ENCODE assay signal across 8 cellular contexts in genomic region chr4:93828332-93828829, GRCh38. TPM values are rescaled to one million over a fixed set of nuclear protein-coding genes. Genes with fewer than 3 reads are reported as not detected.
DNase-seq lines count a peak whose midpoint lies in the region; ATAC-seq and TF ChIP-seq lines count a peak whose summit lies in the region.

Gene ATOH1 (plus strand): TSS chr4:93828753. CDS start chr4:93828927, 174 bp downstream.

- TF ChIP-seq CTCF in WERI-Rb-1 (IDR thresholded peaks at IDR 0.05; ENCODE audit: low read depth, low read length) (no peak), smooth muscle cell (IDR thresholded peaks at IDR 0.05; ENCODE audit: borderline replicate concordance, insufficient read depth, poor library complexity, severe bottlenecking) (no peak)

- H3K27me3 ChIP-seq in WERI-Rb-1 (ENCODE audit: insufficient read depth, low read depth, severe bottlenecking), result peaks cover 73% of the 10 kb centered on the region
- no peaks in the 10 kb centered on the region for H3K27me3 ChIP-seq in right cardiac atrium (ENCODE audit: control insufficient read depth, insufficient read depth)
- H3K27me3 ChIP-seq in smooth muscle cell (ENCODE audit: low read depth), result peaks cover 100% of the 10 kb centered on the region

- H3K36me3 ChIP-seq in WERI-Rb-1 (no peaks in the 10 kb centered on the region), smooth muscle cell (ENCODE audit: low read depth) (no peaks in the 10 kb centered on the region)

- no peaks in the 10 kb centered on the region for H3K79me2 ChIP-seq in smooth muscle cell (ENCODE audit: low read depth)

- H3K4me2 ChIP-seq in smooth muscle cell, result peak within 1 kb of the TSS; percentile 76

- no peak within 1 kb of the TSS for H3K9ac ChIP-seq in smooth muscle cell (ENCODE audit: low read depth)

- H3F3A ChIP-seq in smooth muscle cell (ENCODE audit: low read depth), result no peaks in the 10 kb centered on the region

- peak; percentile 33 for ATAC-seq in HG02798 (IDR thresholded peaks at IDR 0.05; ENCODE audit: poor library complexity, unreplicated experiment)
- ATAC-seq in right cardiac atrium, result peak; percentile 50 to 69
- no peak for ATAC-seq in GM21723 (IDR thresholded peaks at IDR 0.05; ENCODE audit: unreplicated experiment)
- no peak for ATAC-seq in left lobe of liver

- H3K4me3 ChIP-seq in WERI-Rb-1 (ENCODE audit: low read depth, low read length), result peak within 1 kb of the TSS; percentile 66
- peak within 1 kb of the TSS; percentile 58 for H3K4me3 ChIP-seq in right cardiac atrium (ENCODE audit: low read length)
- peak within 1 kb of the TSS; percentile 52 for H3K4me3 ChIP-seq in smooth muscle cell

- intact Hi-C loops in right cardiac atrium (cut with DNase I), result no loop called here

- under 1% methylated on average over 40 of the region's 40 CpGs for WGBS in right cardiac atrium
- under 1% methylated on average over 40 of the region's 40 CpGs for WGBS in smooth muscle cell (ENCODE audit: low lambda C conversion rate)

- in situ Hi-C loops in ACHN (cut with HindIII; ENCODE audit: low pct_ligation_motif_present, low pct_unique_long_range_greater_than_20kb, low sequenced_read_pairs), result no loop called here

- H3K4me1 ChIP-seq in right cardiac atrium (ENCODE audit: control insufficient read depth, insufficient read depth, low read length) (peaks cover 4% of the 10 kb centered on the region), smooth muscle cell (ENCODE audit: low read depth) (peaks cover 18% of the 10 kb centered on the region)

- DNase-seq in ACHN, result peak; percentile 15
- DNase-seq in WERI-Rb-1, result peak; percentile 52
- peak; percentile 16 to 68 (median 61) for DNase-seq in right cardiac atrium
- DNase-seq in smooth muscle cell (lab: John Stamatoyannopoulos, UW; ENCODE audit: unreplicated experiment), result no peak
- DNase-seq in AML-193 (lab: John Stamatoyannopoulos, UW), result no peak
- DNase-seq in left lobe of liver (ENCODE audit: low spot score), result no peak

- H2AFZ ChIP-seq in smooth muscle cell (ENCODE audit: low read depth), result no peak within 1 kb of the TSS

- H3K9me3 ChIP-seq in WERI-Rb-1 (ENCODE audit: severe bottlenecking) (no peaks in the 10 kb centered on the region), right cardiac atrium (ENCODE audit: control insufficient read depth, low read length) (no peaks in the 10 kb centered on the region), smooth muscle cell (replicated peaks; ENCODE audit: low read depth) (no peaks in the 10 kb centered on the region)

- no peaks in the 10 kb centered on the region for H4K20me1 ChIP-seq in smooth muscle cell (ENCODE audit: low read depth)

- H3K27ac ChIP-seq in WERI-Rb-1 (no peak within 1 kb of the TSS), right cardiac atrium (ENCODE audit: low read length) (no peak within 1 kb of the TSS), smooth muscle cell (ENCODE audit: low read depth) (no peak within 1 kb of the TSS)

RNA-seq across cellular contexts. Expression of gene ATOH1, which starts in this region (rescaled TPM):
- total RNA-seq in right cardiac atrium (under 1 TPM in 1 of 4 donors, not detected in 3; 0.09 TPM), smooth muscle cell (not detected in 2 replicates), left lobe of liver (not detected)
- polyA plus RNA-seq in right cardiac atrium (0.14 TPM), smooth muscle cell (not detected in 2 replicates)

Comparison
In these comparisons a context has a peak if more than half of its experiments do, and no peak if none do; other contexts are left out.
1. Peak in DNase-seq, ATAC-seq and H3K4me3 ChIP-seq in right cardiac atrium; RNA of the gene not detected or under 1 TPM.
2. DNase-seq: peak in ACHN (single experiment) and WERI-Rb-1 (single experiment); none in smooth muscle cell (single experiment), AML-193 (0 of 2) and left lobe of liver (single experiment).
3. Peak in every context shown above with its lines, with median percentiles within 50 percentile points of each other: H3K4me3 ChIP-seq.